ENCODE assay signal across 33 cellular contexts in the genomic region with DNA sequence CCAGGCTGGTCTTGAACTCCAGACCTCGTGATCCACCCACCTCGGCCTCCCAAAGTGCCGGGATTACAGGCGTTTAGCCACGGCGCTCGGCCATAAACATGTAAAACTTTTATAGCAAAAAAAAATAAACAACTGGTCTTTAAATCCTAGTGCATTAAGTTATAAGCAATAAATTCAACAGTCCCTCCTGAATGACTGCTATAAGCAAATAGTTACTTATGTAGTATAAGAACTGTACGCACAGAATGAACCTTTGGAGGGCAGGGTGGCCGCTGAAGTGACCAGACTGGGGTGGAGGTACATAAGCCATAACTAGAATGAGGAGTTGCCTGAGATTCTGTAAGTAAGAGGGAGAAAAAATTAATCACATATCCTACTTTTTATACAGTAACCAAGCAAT. TPM values are rescaled to one million over a fixed set of nuclear protein-coding genes. Genes with fewer than 3 reads are reported as not detected.
"Had no signal": no experiment of that assay in that cellular context is flagged by ENCODE, and none has a peak within 500 bp of the region (broad histone marks: within the 10 kb centered on the region; RNA-seq: fewer than 3 reads in every experiment).

No MANE protein-coding gene starts in this region.

- H3K4me1 Mint-ChIP-seq: activated CD4-positive, alpha-beta memory T cell treated with anti-CD3 and anti-CD28 coated beads, Interleukin-2, amount 10 ng/mL, durations not matched to agents 7 days and 5 days; activated CD4-positive, alpha-beta T cell treated with anti-CD3 and anti-CD28 coated beads, Interleukin-2, amount 10 ng/mL, durations not matched to agents 7 days and 5 days; central memory CD8-positive, alpha-beta T cell; WTC11 had no signal

- H3K27me3 Mint-ChIP-seq: activated CD4-positive, alpha-beta memory T cell treated with anti-CD3 and anti-CD28 coated beads, Interleukin-2, amount 10 ng/mL, durations not matched to agents 7 days and 5 days; activated CD4-positive, alpha-beta T cell treated with anti-CD3 and anti-CD28 coated beads, Interleukin-2, amount 10 ng/mL, durations not matched to agents 7 days and 5 days; activated naive CD8-positive, alpha-beta T cell; activated T-helper 17 cell treated with anti-CD3 and anti-CD28 coated beads, Interleukin-2, amount 50 U/mL, for 72 hours; central memory CD8-positive, alpha-beta T cell; dendritic cell treated with granulocyte-macrophage colony-stimulating factor and Interleukin-4, amounts not matched to agents 40 ng/mL and 50 ng/mL, for 4 days; effector memory CD8-positive, alpha-beta T cell had no signal

- H3K27ac ChIP-seq: brain microvascular endothelial cell, coronary artery, esophagus muscularis mucosa, foreskin keratinocyte, gastrocnemius medialis had no signal

- DNase-seq: activated CD4-positive, alpha-beta memory T cell treated with anti-CD3 and anti-CD28 coated beads, Interleukin-2, amount 10 ng/mL, durations not matched to agents 7 days and 5 days; activated CD4-positive, alpha-beta T cell treated with anti-CD3 and anti-CD28 coated beads for 1 hour; activated CD4-positive, alpha-beta T cell treated with anti-CD3 and anti-CD28 coated beads for 4 hours; activated CD4-positive, alpha-beta T cell treated with anti-CD3 and anti-CD28 coated beads, Interleukin-2, amount 10 ng/mL, durations not matched to agents 7 days and 5 days; activated CD4-positive, alpha-beta T cell treated with anti-CD3 and anti-CD28 coated beads, Interleukin-2, amount 50 U/mL, for 4 hours; activated effector memory CD4-positive, alpha-beta T cell treated with Interleukin-2 at 50 U/mL for 16 hours; activated gamma-delta T cell treated with Interleukin-2 at 50 U/mL for 16 hours; activated naive CD4-positive, alpha-beta T cell treated with anti-CD3 and anti-CD28 coated beads, Interleukin-2, amount 50 U/mL, for 16 hours; activated naive CD4-positive, alpha-beta T cell treated with Interleukin-2 at 50 U/mL for 16 hours; activated T-cell treated with anti-CD3 and anti-CD28 coated beads, Interleukin-2, amount 50 U/mL, for 4 hours; amniotic stem cell; anterior cingulate cortex; brain microvascular endothelial cell; effector CD4-positive, alpha-beta T cell; effector memory CD8-positive, alpha-beta T cell; erythroblast; foreskin keratinocyte; gastrocnemius medialis; glutamatergic neuron; T-helper 2 cell had no signal

- H3K27me3 ChIP-seq: brain microvascular endothelial cell, esophagus muscularis mucosa, foreskin keratinocyte, gastrocnemius medialis had no signal

- H3K9me3 ChIP-seq: esophagus muscularis mucosa, gastrocnemius medialis had no signal

- H3K4me1 ChIP-seq: esophagus muscularis mucosa, foreskin keratinocyte, gastrocnemius medialis had no signal

- H3K4me3 ChIP-seq: coronary artery, esophagus muscularis mucosa, gastrocnemius medialis had no signal

- H3K9me3 Mint-ChIP-seq: activated CD4-positive, alpha-beta memory T cell treated with anti-CD3 and anti-CD28 coated beads, Interleukin-2, amount 10 ng/mL, durations not matched to agents 7 days and 5 days; activated CD4-positive, alpha-beta T cell treated with anti-CD3 and anti-CD28 coated beads, Interleukin-2, amount 10 ng/mL, durations not matched to agents 7 days and 5 days; activated T-cell treated with anti-CD3 and anti-CD28 coated beads, Interleukin-2, amount 50 U/mL, for 4 hours; activated T-helper 17 cell treated with anti-CD3 and anti-CD28 coated beads, Interleukin-2, amount 50 U/mL, for 72 hours; central memory CD8-positive, alpha-beta T cell; dendritic cell treated with granulocyte-macrophage colony-stimulating factor and Interleukin-4, amounts not matched to agents 40 ng/mL and 50 ng/mL, for 4 days; effector memory CD8-positive, alpha-beta T cell; WTC11 had no signal

- ATAC-seq: activated T-cell treated with anti-CD3 and anti-CD28 coated beads, Interleukin-2, amount 50 U/mL, for 4 hours; activated T-helper 17 cell treated with anti-CD3 and anti-CD28 coated beads, Interleukin-2, amount 50 U/mL, for 72 hours; effector memory CD8-positive, alpha-beta T cell; foreskin keratinocyte; gastrocnemius medialis; WTC11 had no signal

- H3K27ac Mint-ChIP-seq: activated CD4-positive, alpha-beta memory T cell treated with anti-CD3 and anti-CD28 coated beads, Interleukin-2, amount 10 ng/mL, durations not matched to agents 7 days and 5 days; activated CD4-positive, alpha-beta T cell treated with anti-CD3 and anti-CD28 coated beads, Interleukin-2, amount 10 ng/mL, durations not matched to agents 7 days and 5 days; activated naive CD8-positive, alpha-beta T cell; activated T-helper 17 cell treated with anti-CD3 and anti-CD28 coated beads, Interleukin-2, amount 50 U/mL, for 72 hours; dendritic cell treated with granulocyte-macrophage colony-stimulating factor and Interleukin-4, amounts not matched to agents 40 ng/mL and 50 ng/mL, for 4 days; effector memory CD8-positive, alpha-beta T cell; WTC11 had no signal

- H3K4me3 Mint-ChIP-seq: activated CD4-positive, alpha-beta memory T cell treated with anti-CD3 and anti-CD28 coated beads, Interleukin-2, amount 10 ng/mL, durations not matched to agents 7 days and 5 days; activated CD4-positive, alpha-beta T cell treated with anti-CD3 and anti-CD28 coated beads, Interleukin-2, amount 10 ng/mL, durations not matched to agents 7 days and 5 days; activated naive CD8-positive, alpha-beta T cell; activated T-cell treated with anti-CD3 and anti-CD28 coated beads, Interleukin-2, amount 50 U/mL, for 4 hours; activated T-helper 17 cell treated with anti-CD3 and anti-CD28 coated beads, Interleukin-2, amount 50 U/mL, for 72 hours; central memory CD8-positive, alpha-beta T cell; dendritic cell treated with granulocyte-macrophage colony-stimulating factor and Interleukin-4, amounts not matched to agents 40 ng/mL and 50 ng/mL, for 4 days; effector memory CD8-positive, alpha-beta T cell; WTC11 had no signal

RNA-seq across cellular contexts. Expression of gene ROPN1, which starts 43.5 kb away (rescaled TPM):
- total RNA-seq: activated CD4-positive, alpha-beta memory T cell treated with anti-CD3 and anti-CD28 coated beads, Interleukin-2, amount 10 ng/mL, durations not matched to agents 7 days and 5 days; activated CD4-positive, alpha-beta T cell treated with anti-CD3 and anti-CD28 coated beads, Interleukin-2, amount 10 ng/mL, durations not matched to agents 7 days and 5 days; activated T-cell treated with anti-CD3 and anti-CD28 coated beads, Interleukin-2, amount 50 U/mL, for 4 hours; activated T-helper 17 cell treated with anti-CD3 and anti-CD28 coated beads, Interleukin-2, amount 50 U/mL, for 72 hours; astrocyte; bronchial epithelial cell; cardiac septum; cerebellum; esophagus muscularis mucosa; foreskin keratinocyte; gastrocnemius medialis; T-helper 1 cell treated with Interleukin-12 subunit alpha and Interleukin-12 subunit beta and Interleukin-4 antibody, amounts not matched to agents 30 ng/mL and 1 ng/mL, for 36 hours; WTC11 had no signal
- polyA plus RNA-seq: adipose tissue, foreskin keratinocyte had no signal
